ENCODE assay signal across 8 cellular contexts in the genomic region with DNA sequence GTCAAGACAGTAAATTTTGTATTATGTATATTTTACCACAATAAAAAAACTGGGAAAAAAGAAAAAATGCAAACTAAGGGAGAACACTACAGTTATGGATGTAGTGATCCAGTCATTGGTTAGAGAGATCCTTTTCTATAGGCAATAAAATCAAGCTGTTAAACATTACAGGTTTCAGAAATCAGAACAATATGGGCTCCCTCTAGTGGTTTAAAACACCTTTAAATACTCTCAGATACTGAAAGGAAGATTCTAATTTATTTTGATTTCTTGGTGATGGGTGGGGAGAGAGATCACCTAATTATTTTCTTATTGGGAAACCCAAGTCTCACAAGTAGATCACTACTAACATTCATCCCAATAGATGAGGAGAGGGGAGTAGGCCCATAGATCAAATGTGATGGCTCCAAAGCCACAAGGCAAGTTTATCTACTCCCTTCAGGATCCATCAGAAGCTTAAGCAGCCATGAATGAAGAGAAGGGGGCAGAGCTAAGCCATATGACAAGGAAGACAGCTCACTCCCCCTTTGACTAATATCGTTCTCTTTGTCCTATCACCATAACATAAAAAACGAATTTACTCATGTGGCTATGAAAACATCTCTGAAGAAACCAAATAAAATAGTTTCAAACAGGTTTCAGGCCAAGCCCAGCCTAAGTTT.
A peak's percentile ranks its signal among the peaks of the same experiment; 100 is the strongest.
DNase-seq lines count a peak whose midpoint lies in the region; TF ChIP-seq lines count a peak whose summit lies in the region.

No MANE protein-coding gene starts in this region.

- no peaks in the 10 kb centered on the region for H3K36me3 ChIP-seq in smooth muscle cell (ENCODE audit: low read depth)

- H3K9ac ChIP-seq in smooth muscle cell (ENCODE audit: low read depth) = no peak overlapping the region

- H3K9me3 ChIP-seq in smooth muscle cell (replicated peaks; ENCODE audit: low read depth) = no peaks in the 10 kb centered on the region

- no peaks in the 10 kb centered on the region for H3K79me2 ChIP-seq in smooth muscle cell (ENCODE audit: low read depth)

- H3K27ac ChIP-seq in C4-2B = no peak overlapping the region
- H3K27ac ChIP-seq in smooth muscle cell (ENCODE audit: low read depth) = no peak overlapping the region

- DNase-seq in HFF-Myc (ENCODE audit: extremely low read depth, low read depth) (no peak), SK-MEL-5 (ENCODE audit: low read depth, low spot score) (peak; percentile 58), fibroblast of mammary gland (ENCODE audit: low read depth) (peak; percentile 56), smooth muscle cell (lab: John Stamatoyannopoulos, UW; ENCODE audit: unreplicated experiment) (no peak), H4 (ENCODE audit: low spot score) (no peak), activated gamma-delta T cell treated with Interleukin-2 at 50 U/mL for 16 hours (no peak), islet precursor cell (no peak)

- H3K4me2 ChIP-seq in smooth muscle cell = no peak overlapping the region

- H4K20me1 ChIP-seq in smooth muscle cell (ENCODE audit: low read depth) = peaks cover 4% of the 10 kb centered on the region

- H3K4me3 ChIP-seq in HFF-Myc (replicated peaks; ENCODE audit: low read depth, low read length) (no peak overlapping the region), fibroblast of mammary gland (ENCODE audit: control insufficient read depth, low read depth, low read length) (no peak overlapping the region), smooth muscle cell (no peak overlapping the region)

- no peak overlapping the region for H2AFZ ChIP-seq in smooth muscle cell (ENCODE audit: low read depth)

- 29% methylated on average over 2 of the region's 2 CpGs for WGBS in smooth muscle cell (ENCODE audit: low lambda C conversion rate)

- H3F3A ChIP-seq in smooth muscle cell (ENCODE audit: low read depth) = no peaks in the 10 kb centered on the region

- TF ChIP-seq CTCF in C4-2B (conservative IDR thresholded peaks at IDR 0.05) (peak; percentile 70), HFF-Myc (IDR thresholded peaks at IDR 0.05; ENCODE audit: low read depth, low read length, missing control alignments) (peak; percentile 21), fibroblast of mammary gland (conservative IDR thresholded peaks at IDR 0.05; ENCODE audit: control insufficient read depth, insufficient read depth, low read depth, low read length) (peak; percentile 47), smooth muscle cell (IDR thresholded peaks at IDR 0.05; ENCODE audit: borderline replicate concordance, insufficient read depth, poor library complexity, severe bottlenecking) (peak; percentile 52)

- in situ Hi-C loops in SK-MEL-5 (cut with HindIII; ENCODE audit: low pct_unique_long_range_greater_than_20kb, low sequenced_read_pairs) = loop anchor here (10.0 kb wide), 1 partner anchor 538 kb away; no protein-coding TSS in a partner anchor

- H3K27me3 ChIP-seq in smooth muscle cell (ENCODE audit: low read depth) = no peaks in the 10 kb centered on the region

- no peaks in the 10 kb centered on the region for H3K4me1 ChIP-seq in smooth muscle cell (ENCODE audit: low read depth)

Comparison
In these comparisons a context has a peak if more than half of its experiments do, and no peak if none do; other contexts are left out.
1. DNase-seq: peak in SK-MEL-5 (single experiment) and fibroblast of mammary gland (single experiment); none in HFF-Myc (single experiment), smooth muscle cell (single experiment), H4 (single experiment), activated gamma-delta T cell treated with Interleukin-2 at 50 U/mL for 16 hours (single experiment) and islet precursor cell (single experiment).
2. Peak in every context shown above with its lines, with median percentiles within 50 percentile points of each other: CTCF ChIP-seq.